In the genomic region with DNA sequence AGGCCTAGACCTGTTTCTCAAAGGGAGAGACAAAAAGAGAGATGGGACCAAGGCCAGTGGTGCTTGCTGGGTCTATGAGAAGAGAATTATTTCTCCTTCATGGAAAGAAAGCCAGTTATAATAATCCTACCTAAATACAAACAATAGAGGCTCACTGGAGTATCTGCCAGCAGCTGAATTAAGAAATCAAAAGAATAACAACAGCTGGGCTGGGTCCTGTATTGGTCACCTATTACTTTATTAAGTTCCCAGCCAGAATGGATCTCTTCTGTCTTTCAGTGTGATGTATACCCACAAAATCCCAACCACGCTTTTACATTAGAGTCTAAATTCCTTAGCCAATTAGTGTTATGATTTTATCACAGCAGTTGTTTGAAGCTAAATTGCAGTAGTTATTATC, we compare ENCODE assay signal across 22 cellular contexts.
"Had no signal": no experiment of that assay in that cellular context is flagged by ENCODE, and none has a peak within 500 bp of the region (broad histone marks: within the 10 kb centered on the region; RNA-seq: fewer than 3 reads in every experiment).

No MANE protein-coding gene starts in this region.

- H3K27me3 ChIP-seq: adrenal gland had no signal

- H3K9me3 ChIP-seq: adrenal gland had no signal

- H3K36me3 ChIP-seq: adrenal gland had no signal

- H3K4me3 ChIP-seq: adrenal gland had no signal

- ATAC-seq: PC-3, T-helper 17 cell had no signal

- H3K27ac ChIP-seq: adrenal gland, KMS-11 had no signal

- DNase-seq: activated CD4-positive, alpha-beta memory T cell treated with anti-CD3 and anti-CD28 coated beads, Interleukin-2, amount 10 ng/mL, durations not matched to agents 7 days and 5 days; activated CD4-positive, alpha-beta T cell treated with anti-CD3 and anti-CD28 coated beads, Interleukin-2, amount 50 U/mL, for 1 hour; activated CD4-positive, CD25-positive, alpha-beta regulatory T cell; activated naive CD4-positive, alpha-beta T cell treated with anti-CD3 and anti-CD28 coated beads, Interleukin-2, amount 50 U/mL, for 16 hours; activated naive CD8-positive, alpha-beta T cell treated with anti-CD3 and anti-CD28 coated beads, Interleukin-2, amount 10 ng/mL, durations not matched to agents 7 days and 5 days; activated T-cell treated with anti-CD3 and anti-CD28 coated beads for 4 hours; activated T-cell treated with anti-CD3 and anti-CD28 coated beads, Interleukin-2, amount 50 U/mL, for 48 hours; adrenal gland; anterior cingulate cortex; caudate nucleus; MM.1S; NCI-H1105; NCI-H1436 treated with DMSO at 0.1 percent for 48 hours; NCI-H187; NCI-H2081; NCI-H446; NCI-H526; PC-3; SHP77; T-helper 17 cell; T1000 had no signal
